7 cellular contexts compared by ENCODE assay signal in genomic region chr22:38243007-38243775, GRCh38. TPM values are rescaled to one million over a fixed set of nuclear protein-coding genes. Genes with fewer than 3 reads are reported as not detected.
DNase-seq lines count a peak whose midpoint lies in the region; ATAC-seq and TF ChIP-seq lines count a peak whose summit lies in the region.

No MANE protein-coding gene starts in this region.

- H3K27me3 ChIP-seq in ascending aorta (no peaks in the 10 kb centered on the region), upper lobe of left lung (no peaks in the 10 kb centered on the region)

- H3K36me3 ChIP-seq in ascending aorta (peaks cover 29 to 40% of the 10 kb centered on the region in 2 donors), upper lobe of left lung (peaks cover 8 to 47% (median 44%) of the 10 kb centered on the region in 4 donors)

- H3K4me3 ChIP-seq in ascending aorta, result no peak overlapping the region
- H3K4me3 ChIP-seq in upper lobe of left lung, result no peak overlapping the region

- in situ Hi-C loops in GM13977 (cut with MboI; ENCODE audit: low pct_unique_long_range_greater_than_20kb, low sequenced_read_pairs, unreplicated experiment), result no loop called here

- 50 to 61% methylated on average over 11 to 20 of the region's 20 CpGs for WGBS in upper lobe of left lung, 2 donors

- H3K9me3 ChIP-seq in ascending aorta (no peaks in the 10 kb centered on the region), upper lobe of left lung (no peaks in the 10 kb centered on the region)

- TF ChIP-seq CTCF in ascending aorta (IDR thresholded peaks at IDR 0.05) (no peak), upper lobe of left lung (IDR thresholded peaks at IDR 0.05) (no peak), GM13977 (IDR thresholded peaks at IDR 0.05; ENCODE audit: extremely low read depth, insufficient read depth, missing control alignments) (no peak)

- no peak for TF ChIP-seq EP300 in upper lobe of left lung (IDR thresholded peaks at IDR 0.05)

- H3K4me1 ChIP-seq in ascending aorta (peaks cover 26 to 55% of the 10 kb centered on the region in 2 donors), upper lobe of left lung (peaks cover 34 to 58% (median 47%) of the 10 kb centered on the region in 4 donors)

- DNase-seq in NCI-H1694 (lab: John Stamatoyannopoulos, UW) (peak; percentile 90), ascending aorta (ENCODE audit: low spot score in 2 of 2) (no peak), left lobe of liver (ENCODE audit: low spot score) (no peak), upper lobe of left lung (peak; percentile 59 to 74), GM13977 (ENCODE audit: low spot score) (no peak), erythroblast (lab: John Stamatoyannopoulos, UW) (no peak)
- DNase-seq in activated CD4-positive, alpha-beta T cell treated with anti-CD3 and anti-CD28 coated beads for 48 hours, result no peak

- ATAC-seq in left lobe of liver (peak; percentile 51), upper lobe of left lung (ENCODE audit: low FRiP score in 2 of 2) (peak in 1 of 2 donors; percentile 43)

- intact Hi-C loops in ascending aorta (cut with DNase I), result no loop called here

- H3K27ac ChIP-seq in ascending aorta (peak overlapping the region; percentile 56 to 77), upper lobe of left lung (peak overlapping the region; percentile 65 to 83 (median 68))

- TF ChIP-seq POLR2A in upper lobe of left lung (IDR thresholded peaks at IDR 0.05) (no peak), erythroblast (IDR thresholded peaks at IDR 0.05; ENCODE audit: low read length) (no peak)

RNA-seq across cellular contexts. Expression of gene TMEM184B, which starts 29.6 kb away (rescaled TPM):
- 118 TPM for total RNA-seq in ascending aorta
- 11.7 TPM for total RNA-seq in left lobe of liver
- 100 to 1,000 TPM in 1 of 6 donors, 10 to 100 TPM in 5; 47.5 to 141 (median 72.1) TPM for total RNA-seq in upper lobe of left lung

RNA-seq across cellular contexts. Expression of gene MAFF, which starts 41.4 kb away (rescaled TPM):
- 183 TPM for total RNA-seq in ascending aorta
- total RNA-seq in left lobe of liver, result 2.5 TPM
- total RNA-seq in upper lobe of left lung, result 10 to 100 TPM; 25.1 to 75.7 (median 44.5) TPM

Comparison
In these comparisons a context has a peak if more than half of its experiments do, and no peak if none do; other contexts are left out.
1. DNase-seq: peak in NCI-H1694 (single experiment) and upper lobe of left lung (2 of 2); none in ascending aorta (0 of 2), left lobe of liver (single experiment), GM13977 (single experiment), erythroblast (0 of 2) and activated CD4-positive, alpha-beta T cell treated with anti-CD3 and anti-CD28 coated beads for 48 hours (single experiment).